In the genomic region with DNA sequence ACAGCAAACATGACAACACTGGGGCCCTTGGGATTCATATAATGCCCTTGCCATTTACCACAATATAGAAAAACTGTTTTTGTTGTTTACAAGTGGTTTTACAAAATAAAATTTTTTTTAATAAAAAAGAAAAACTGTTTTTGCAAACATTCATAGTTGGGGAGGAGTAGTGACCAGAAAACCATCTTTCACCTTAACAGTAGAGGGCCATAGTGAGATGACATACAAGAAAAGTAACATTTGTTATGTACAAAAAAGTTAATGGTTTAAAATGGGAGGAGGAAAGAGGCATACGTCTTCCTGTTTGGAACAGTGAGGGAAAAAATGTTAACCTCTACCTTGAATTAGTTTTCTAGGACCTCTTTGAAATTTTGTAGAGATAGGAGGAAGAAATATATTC, we compare ENCODE assay signal across 5 cellular contexts. TPM values are rescaled to one million over a fixed set of nuclear protein-coding genes. Genes with fewer than 3 reads are reported as not detected.
"Had no signal": no experiment of that assay in that cellular context is flagged by ENCODE, and none has a peak within 500 bp of the region (broad histone marks: within the 10 kb centered on the region; RNA-seq: fewer than 3 reads in every experiment).

No MANE protein-coding gene starts in this region.

RNA-seq across cellular contexts. Expression of a gene that starts 56.3 kb away (rescaled TPM):
- total RNA-seq: GM23338, H1, H9, HT1080, IMR-90 had no signal
- polyA plus RNA-seq: GM23338, H1, IMR-90 had no signal
